In genomic region chr1:93848352-93848883, GRCh38 we compare ENCODE assay signal across 8 cellular contexts. TPM values are rescaled to one million over a fixed set of nuclear protein-coding genes. Genes with fewer than 3 reads are reported as not detected.
DNase-seq lines count a peak whose midpoint lies in the region; ATAC-seq and TF ChIP-seq lines count a peak whose summit lies in the region.

No MANE protein-coding gene starts in this region.

- no peak for DNase-seq in GM12865 (ENCODE audit: low read depth)
- no peak for DNase-seq in SK-N-MC (ENCODE audit: low read depth, low spot score)
- no peak for DNase-seq in fibroblast of pulmonary artery (ENCODE audit: low read depth)
- DNase-seq in GM13976 (ENCODE audit: low spot score): no peak
- no peak for DNase-seq in amniotic stem cell (lab: John Stamatoyannopoulos, UW)
- no peak for DNase-seq in activated effector memory CD4-positive, alpha-beta T cell treated with anti-CD3 and anti-CD28 coated beads, Interleukin-2, amount 50 U/mL, for 16 hours

- in situ Hi-C loops in GM13976 (cut with MboI; ENCODE audit: low sequenced_read_pairs, unreplicated experiment): loop anchor here (25.0 kb wide), 1 partner anchor 536 kb away; no protein-coding TSS in a partner anchor

- H3K9ac ChIP-seq in SK-N-MC (ENCODE audit: insufficient read length) (peak overlapping the region; percentile 81), skeletal muscle satellite cell (ENCODE audit: low read depth, low read length) (peak overlapping the region; percentile 85)

- H3K4me2 ChIP-seq in skeletal muscle satellite cell (ENCODE audit: low read length): peak overlapping the region; percentile 97

- no peak for ATAC-seq in HG03469 (IDR thresholded peaks at IDR 0.05; ENCODE audit: unreplicated experiment)

- TF ChIP-seq CTCF in GM12865 (IDR thresholded peaks at IDR 0.05; ENCODE audit: insufficient read depth, low read depth, low read length, missing control alignments) (no peak), fibroblast of pulmonary artery (IDR thresholded peaks at IDR 0.05; ENCODE audit: low read length, missing control alignments) (no peak), GM13976 (IDR thresholded peaks at IDR 0.05; ENCODE audit: borderline replicate concordance, control extremely low read depth, extremely low read depth, insufficient read depth, missing control alignments) (no peak)

- no peaks in the 10 kb centered on the region for H3K27me3 ChIP-seq in skeletal muscle satellite cell (ENCODE audit: control insufficient read depth, insufficient read depth, low read length)

- H3K36me3 ChIP-seq in SK-N-MC (ENCODE audit: insufficient read depth, low read length) (no peaks in the 10 kb centered on the region), skeletal muscle satellite cell (ENCODE audit: insufficient read depth, low read length) (no peaks in the 10 kb centered on the region)

- no peaks in the 10 kb centered on the region for H3K9me3 ChIP-seq in SK-N-MC (ENCODE audit: low read depth, low read length)
- no peaks in the 10 kb centered on the region for H3K9me3 ChIP-seq in skeletal muscle satellite cell (replicated peaks; ENCODE audit: low read length)

- H3K4me1 ChIP-seq in skeletal muscle satellite cell (ENCODE audit: control insufficient read depth, insufficient read depth, low read length): peaks cover 30% of the 10 kb centered on the region

- H3K4me3 ChIP-seq in GM12865 (ENCODE audit: low read depth, low read length) (peak overlapping the region; percentile 58), SK-N-MC (peak overlapping the region; percentile 99), fibroblast of pulmonary artery (replicated peaks; ENCODE audit: low read depth, low read length) (peak overlapping the region; percentile 69), skeletal muscle satellite cell (ENCODE audit: low read length) (peak overlapping the region; percentile 98)

- H3K27ac ChIP-seq in SK-N-MC: 0 out of 2 replicates have a peak overlapping the region, but pooled peaks have one; percentile 31

RNA-seq across cellular contexts. Expression of gene DNTTIP2, which starts 30.6 kb away (rescaled TPM):
- total RNA-seq in skeletal muscle satellite cell (2012; rRNA removed): 27.5 and 33.0 TPM in 2 replicates
